Comparison of ENCODE assay signal across 20 cellular contexts in the genomic region with DNA sequence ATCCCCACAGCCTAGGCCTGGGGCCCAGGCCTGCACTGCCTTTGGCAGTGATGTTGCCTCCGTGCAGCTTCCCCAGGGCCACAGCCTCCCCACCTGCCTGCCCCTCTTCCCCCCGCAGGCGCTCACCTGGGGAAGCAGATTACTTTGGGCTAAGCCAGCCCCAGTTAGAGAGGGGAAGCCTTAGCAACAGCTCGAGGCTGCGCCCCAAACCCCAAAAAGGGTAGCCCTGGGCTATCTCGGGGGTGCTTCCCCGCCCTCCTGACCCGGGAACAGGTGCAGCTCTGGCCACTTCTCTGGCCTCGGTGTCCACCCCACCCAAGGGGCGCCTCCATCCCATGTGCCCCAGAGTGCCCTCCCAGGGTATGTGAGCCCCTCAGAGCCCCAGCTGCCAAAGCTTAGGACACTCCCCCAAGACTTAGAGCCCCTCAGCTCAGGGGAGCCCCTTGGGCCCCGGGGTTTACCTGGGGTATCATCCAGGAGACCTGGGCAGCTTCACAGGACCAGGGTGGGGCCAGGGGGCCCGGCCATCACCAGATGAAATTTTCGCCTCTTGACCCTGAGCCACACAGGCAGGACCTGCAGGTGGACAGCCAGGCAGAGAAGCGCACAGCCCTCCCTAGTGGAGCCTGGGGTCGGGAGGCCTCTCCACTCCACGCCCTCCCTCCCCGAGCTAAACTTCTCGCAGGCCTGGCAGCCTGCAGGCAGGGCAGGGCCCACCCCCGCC. TPM values are rescaled to one million over a fixed set of nuclear protein-coding genes. Genes with fewer than 3 reads are reported as not detected.
DNase-seq lines count a peak whose midpoint lies in the region; ATAC-seq, FAIRE-seq and TF ChIP-seq lines count a peak whose summit lies in the region.
"Had no signal": no experiment of that assay in that cellular context is flagged by ENCODE, and none has a peak within 500 bp of the region (broad histone marks: within the 10 kb centered on the region; RNA-seq: fewer than 3 reads in every experiment).

No MANE protein-coding gene starts in this region.

- peaks cover 10% of the 10 kb centered on the region for H3K9me3 Mint-ChIP-seq in progenitor cell of endocrine pancreas (ENCODE audit: low read depth)

- no peak for FAIRE-seq in HepG2 (lab: Jason Lieb, UNC)
- FAIRE-seq: D721Med, HTR-8/SVneo had no signal

- H4K20me1 ChIP-seq in HepG2 (ENCODE audit: insufficient read depth, low read length), result no peaks in the 10 kb centered on the region

- TF ChIP-seq RAD21 in HepG2 (CRISPR knock-in tag; IDR thresholded peaks at IDR 0.05), result no peak

- TF ChIP-seq POLR2A in right lobe of liver (IDR thresholded peaks at IDR 0.05) (no peak), HepG2 (IDR thresholded peaks at IDR 0.05; ENCODE audit: insufficient read depth in 1 of 2, low read depth in 2 of 2, low read length in 2 of 2) (no peak)

- TF ChIP-seq EP300 in HepG2 (IDR thresholded peaks at IDR 0.05; ENCODE audit: low read depth in 2 of 2, low read length in 2 of 2), result no peak
- TF ChIP-seq EP300 in HepG2 (CRISPR knock-in tag; IDR thresholded peaks at IDR 0.05; ENCODE audit: borderline replicate concordance), result no peak

- H2AFZ ChIP-seq in HepG2 (ENCODE audit: low read length), result no peak overlapping the region

- H3K27ac ChIP-seq in right lobe of liver, result no peak overlapping the region
- H3K27ac ChIP-seq in HepG2 (ENCODE audit: extremely low read length, insufficient read depth, low read length), result no peak overlapping the region
- no peak overlapping the region for H3K27ac ChIP-seq in right cardiac atrium (ENCODE audit: low read length)
- H3K27ac ChIP-seq: KMS-11 had no signal

- in situ Hi-C loops in HepG2 (cut with HindIII; ENCODE audit: extremely low pct_ligation_motif_present, low pct_unique_long_range_greater_than_20kb), result no loop called here

- H3K4me1 ChIP-seq in right lobe of liver (no peaks in the 10 kb centered on the region), HepG2 (ENCODE audit: insufficient read depth, low read length) (no peaks in the 10 kb centered on the region), right cardiac atrium (ENCODE audit: control insufficient read depth, insufficient read depth, low read length) (no peaks in the 10 kb centered on the region)
- H3K4me1 ChIP-seq: BE2C had no signal

- CTCF ChIA-PET in HepG2 (lab: Yijun Ruan, JAX; ENCODE audit: low intra/inter-chr PET ratio, low total read pairs), result no interaction called here

- H3K4me1 Mint-ChIP-seq in progenitor cell of endocrine pancreas (ENCODE audit: low read depth), result no peaks in the 10 kb centered on the region

- H3K79me2 ChIP-seq in HepG2 (ENCODE audit: insufficient read depth, low read length), result no peaks in the 10 kb centered on the region

- intact Hi-C loops in right lobe of liver (cut with DNase I) (no loop called here), HepG2 (cut with micrococcal nuclease; ENCODE audit: unreplicated experiment) (no loop called here), right cardiac atrium (cut with DNase I) (loop anchor here in 1 of 4 donors (10.0 kb wide), 1 partner anchor 360 kb away; no protein-coding TSS in a partner anchor), posterior vena cava (cut with DNase I) (no loop called here)

- peak in 2 of 3 donors; percentile 14 to 32 for DNase-seq in right lobe of liver
- DNase-seq in HepG2 (ENCODE audit: low spot score), result no peak
- DNase-seq in right cardiac atrium, result peak; percentile 6 to 51 (median 41)
- peak; percentile 58 for DNase-seq in posterior vena cava (ENCODE audit: low spot score)
- no peak for DNase-seq in stimulated activated CD4-positive, alpha-beta T cell treated with anti-CD3 and anti-CD28 coated beads, Interleukin-4, amount 100 ng/mL, for 1 hour
- no peak for DNase-seq in kidney tubule cell (ENCODE audit: low spot score)
- no peak for DNase-seq in progenitor cell of endocrine pancreas (ENCODE audit: low spot score, unreplicated experiment)
- DNase-seq: BE2C; DMS53; IMR-90; NCI-H1105; NCI-H146; NCI-H2029 treated with DMSO at 0.1 percent for 48 hours; NCI-H226; NCI-H510A treated with DMSO at 0.1 percent for 48 hours; NCI-H748 treated with DMSO at 0.1 percent for 48 hours; NK-92 treated with Interleukin-12 subunit alpha and Interleukin-12 subunit beta, amount 100 ng/mL, for 24 hours had no signal

- H3K4me3 Mint-ChIP-seq in progenitor cell of endocrine pancreas (ENCODE audit: low read depth), result no peak overlapping the region

- no peak overlapping the region for H3K9ac ChIP-seq in HepG2 (ENCODE audit: insufficient read depth, low read depth, low read length)
- H3K9ac ChIP-seq: KMS-11 had no signal

- TF ChIP-seq CTCF in right lobe of liver (IDR thresholded peaks at IDR 0.05) (no peak), HepG2 (CRISPR knock-in tag; IDR thresholded peaks at IDR 0.05) (no peak), progenitor cell of endocrine pancreas (IDR thresholded peaks at IDR 0.05; ENCODE audit: unreplicated experiment) (no peak)

- no peaks in the 10 kb centered on the region for H3K27me3 ChIP-seq in right lobe of liver
- peaks cover 25 to 76% of the 10 kb centered on the region in 2 experiments for H3K27me3 ChIP-seq in HepG2 (ENCODE audit: control insufficient read depth in 1 of 2, insufficient read depth in 2 of 2, low read length in 2 of 2)
- H3K27me3 ChIP-seq in right cardiac atrium (ENCODE audit: control insufficient read depth, insufficient read depth), result no peaks in the 10 kb centered on the region

- H3K4me3 ChIP-seq in right lobe of liver (no peak overlapping the region), HepG2 (replicated peaks in 1 of 3; ENCODE audit: insufficient read depth in 1 of 3, low read depth in 2 of 3, low read length in 3 of 3) (no peak overlapping the region), right cardiac atrium (ENCODE audit: low read length) (no peak overlapping the region)

- H3K36me3 ChIP-seq in right lobe of liver (no peaks in the 10 kb centered on the region), HepG2 (replicated peaks in 1 of 2; ENCODE audit: control insufficient read depth in 1 of 2, insufficient read depth in 2 of 2, low read length in 2 of 2) (no peaks in the 10 kb centered on the region)
- H3K36me3 ChIP-seq: BE2C had no signal

- no peak overlapping the region for H3K27ac Mint-ChIP-seq in progenitor cell of endocrine pancreas

- no peaks in the 10 kb centered on the region for H3K27me3 Mint-ChIP-seq in progenitor cell of endocrine pancreas

- peaks cover 2% of the 10 kb centered on the region for H3K36me3 Mint-ChIP-seq in progenitor cell of endocrine pancreas (ENCODE audit: insufficient read depth)

- H3K9me3 ChIP-seq in right lobe of liver, result no peaks in the 10 kb centered on the region
- no peaks in the 10 kb centered on the region for H3K9me3 ChIP-seq in HepG2 (ENCODE audit: low read length)
- H3K9me3 ChIP-seq in right cardiac atrium (ENCODE audit: control insufficient read depth, low read length), result no peaks in the 10 kb centered on the region
- H3K9me3 ChIP-seq: BE2C had no signal

- no CpG with 5 or more reads among the region's 19 CpGs for WGBS in right lobe of liver (ENCODE audit: insufficient coverage, low coverage, low lambda C conversion rate, missing lambda C conversion rate)
- 0% methylated on average over 1 of the region's 19 CpGs for WGBS in HepG2 (ENCODE audit: low lambda C conversion rate)
- 70% methylated on average over 19 of the region's 19 CpGs for WGBS in right cardiac atrium

- ATAC-seq in right lobe of liver (no peak), HepG2 (no peak), right cardiac atrium (no peak)

- BruUV-seq in HepG2 (replicated peaks; lab: Mats Ljungman, UMichigan), result no TSS peak

- H3K4me2 ChIP-seq in HepG2 (ENCODE audit: low read depth, low read length), result no peak overlapping the region
- H3K4me2 ChIP-seq: KMS-11 had no signal

- POLR2A ChIA-PET in HepG2 (lab: Yijun Ruan, JAX), result no interaction called here

TF ChIP-seq in HepG2, 621 proteins besides CTCF, POLR2A, EP300 and RAD21 (continues in another document):
- TF ChIP-seq ZNF629 (CRISPR knock-in tag; conservative IDR thresholded peaks at IDR 0.05) (no peak), ZNF670 (CRISPR knock-in tag; IDR thresholded peaks at IDR 0.05; ENCODE audit: borderline replicate concordance) (no peak), FOXK1 (CRISPR knock-in tag; IDR thresholded peaks at IDR 0.05; ENCODE audit: borderline replicate concordance, low read depth) (no peak)

RNA-seq across cellular contexts. Expression of gene TTC34, which starts 3.3 kb away (rescaled TPM):
- total RNA-seq in right lobe of liver, result under 1 TPM in 5 of 6 experiments, not detected in 1; 0.06 to 0.23 (median 0.18) TPM
- total RNA-seq in HepG2 (2016; rRNA removed; fragmentation: Illumina TruSeq; extraction: Trizol), result 0.07 TPM in 1 of 2 replicates, not detected in the other
- not detected in 2 replicates for total RNA-seq in HepG2 (2016; cell fraction: cytosol; rRNA removed; fragmentation: Illumina TruSeq; extraction: Trizol; ENCODE audit: low read depth)
- total RNA-seq in HepG2 (2016; cell fraction: insoluble cytoplasmic fraction; rRNA removed; fragmentation: Illumina TruSeq; extraction: Trizol), result 0.09 TPM in 1 of 2 replicates, not detected in the other
- 0.03 TPM in 1 of 2 replicates, not detected in the other for total RNA-seq in HepG2 (2016; cell fraction: membrane; rRNA removed; fragmentation: Illumina TruSeq; extraction: Trizol)
- 0.22 and 0.31 TPM in 2 replicates for total RNA-seq in HepG2 (2016; cell fraction: nucleus; rRNA removed; fragmentation: Illumina TruSeq; extraction: Trizol)
- polyA plus RNA-seq in HepG2 (2011; rRNA removed), result 0.11 and 0.13 TPM in 2 replicates
- polyA plus RNA-seq in HepG2 (2011; cell fraction: cytosol; rRNA removed), result 0.01 and 0.03 TPM in 2 replicates
- polyA plus RNA-seq in HepG2 (2011; cell fraction: nucleus; rRNA removed), result 1.1 and 1.5 TPM in 2 replicates
- polyA plus RNA-seq in HepG2 (2012), result 0.08 and 0.16 TPM in 2 replicates
- polyA plus RNA-seq in HepG2 (2016; cell fraction: cytosol; fragmentation: Illumina TruSeq; extraction: Trizol; ENCODE audit: low read depth), result 0.01 TPM in 1 of 2 replicates, not detected in the other
- 0.03 and 0.05 TPM in 2 replicates for polyA plus RNA-seq in HepG2 (2016; cell fraction: insoluble cytoplasmic fraction; fragmentation: Illumina TruSeq; extraction: Trizol; ENCODE audit: low read depth)
- 0.03 TPM in 1 of 2 replicates, not detected in the other for polyA plus RNA-seq in HepG2 (2016; cell fraction: membrane; fragmentation: Illumina TruSeq; extraction: Trizol; ENCODE audit: low read depth)
- 0.33 and 0.36 TPM in 2 replicates for polyA plus RNA-seq in HepG2 (2016; cell fraction: nucleus; fragmentation: Illumina TruSeq; extraction: Trizol; ENCODE audit: insufficient read depth, low read depth)
- 0.84 and 0.87 TPM in 2 replicates for polyA minus RNA-seq in HepG2 (2011; rRNA and poly(A)+ RNA removed; ENCODE audit: low replicate concordance)
- polyA minus RNA-seq in HepG2 (2011; cell fraction: cytosol; rRNA and poly(A)+ RNA removed), result 0.09 and 0.10 TPM in 2 replicates
- 1.7 and 2.5 TPM in 2 replicates for polyA minus RNA-seq in HepG2 (2011; cell fraction: nucleus; rRNA and poly(A)+ RNA removed)
- 1 to 10 TPM in 2 of 4 donors, under 1 TPM in 2; 0.53 to 1.5 (median 0.94) TPM for total RNA-seq in right cardiac atrium
- 0.27 TPM for polyA plus RNA-seq in right cardiac atrium
- total RNA-seq in posterior vena cava, result under 1 TPM; 0.24 to 0.46 TPM
- total RNA-seq in progenitor cell of endocrine pancreas, result 2.8 and 3.1 TPM in 2 replicates

Comparison
In these comparisons a context has a peak if more than half of its experiments do, and no peak if none do; other contexts are left out.
1. DNase-seq: peak in right lobe of liver (2 of 3), right cardiac atrium (3 of 3) and posterior vena cava (single experiment); none in HepG2 (single experiment), stimulated activated CD4-positive, alpha-beta T cell treated with anti-CD3 and anti-CD28 coated beads, Interleukin-4, amount 100 ng/mL, for 1 hour (single experiment), kidney tubule cell (single experiment) and progenitor cell of endocrine pancreas (single experiment).